In the genomic region with DNA sequence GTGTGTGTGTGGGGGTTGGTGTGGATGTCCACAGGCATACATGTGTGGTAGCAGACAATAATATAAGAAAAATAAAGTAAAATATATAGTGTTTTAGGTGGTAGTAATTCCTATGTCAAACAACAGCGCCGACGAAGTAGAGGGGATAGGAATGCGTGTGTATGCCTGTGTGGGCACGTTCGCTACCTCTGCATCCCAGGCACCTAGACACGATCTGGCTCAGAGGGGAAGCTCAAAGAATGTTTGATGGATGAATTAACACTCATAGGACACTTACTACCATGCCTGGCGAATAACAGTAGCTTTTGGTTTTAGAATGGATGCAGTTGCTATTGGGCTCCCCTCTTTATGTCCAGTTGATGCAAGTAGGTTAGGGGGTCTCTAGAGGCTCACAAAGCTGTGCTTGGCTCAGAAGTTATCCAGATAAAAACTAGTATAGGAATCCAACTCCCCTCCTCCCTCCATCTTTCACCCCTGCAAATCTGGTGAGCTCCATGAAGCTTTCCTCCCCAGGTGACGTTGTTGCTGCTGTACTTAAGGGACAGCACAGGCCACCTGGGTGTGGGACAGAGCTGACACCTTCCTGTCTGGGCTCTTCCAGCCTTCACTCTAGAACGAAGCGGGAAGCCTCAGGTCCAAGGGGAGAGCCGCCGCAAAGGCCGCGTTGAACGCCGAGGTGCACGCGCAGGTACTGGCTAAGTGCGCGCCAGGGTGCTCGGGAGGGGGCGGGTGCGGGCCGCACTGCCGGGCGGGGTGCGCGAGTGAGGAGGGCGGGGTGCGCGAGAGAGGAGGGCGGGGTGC, we compare ENCODE assay signal across 8 cellular contexts.
DNase-seq lines count a peak whose midpoint lies in the region; ATAC-seq and TF ChIP-seq lines count a peak whose summit lies in the region.

No MANE protein-coding gene starts in this region.

- no peak for TF ChIP-seq CTCF in KMS-11 (conservative IDR thresholded peaks at IDR 0.05; ENCODE audit: low read depth, low read length)

- ATAC-seq in HG02884 (IDR thresholded peaks at IDR 0.05; ENCODE audit: unreplicated experiment) (no peak), HG02642 (IDR thresholded peaks at IDR 0.05; ENCODE audit: poor library complexity, unreplicated experiment) (no peak)

- no peaks in the 10 kb centered on the region for H3K9me3 Mint-ChIP-seq in activated CD4-positive, alpha-beta memory T cell treated with anti-CD3 and anti-CD28 coated beads for 36 hours

- peak overlapping the region; percentile 75 for H3K4me3 Mint-ChIP-seq in activated CD4-positive, alpha-beta memory T cell treated with anti-CD3 and anti-CD28 coated beads for 36 hours

- no peaks in the 10 kb centered on the region for H3K79me2 ChIP-seq in KMS-11 (ENCODE audit: insufficient read depth, low read depth)

- no peaks in the 10 kb centered on the region for H3K36me3 Mint-ChIP-seq in activated CD4-positive, alpha-beta memory T cell treated with anti-CD3 and anti-CD28 coated beads for 36 hours

- peaks cover 8% of the 10 kb centered on the region for H3K4me1 Mint-ChIP-seq in activated CD4-positive, alpha-beta memory T cell treated with anti-CD3 and anti-CD28 coated beads for 36 hours (ENCODE audit: low read depth)

- peaks cover 9% of the 10 kb centered on the region for H3K27me3 Mint-ChIP-seq in activated CD4-positive, alpha-beta memory T cell treated with anti-CD3 and anti-CD28 coated beads for 36 hours

- H3K4me2 ChIP-seq in KMS-11 = peak overlapping the region; percentile 50

- H3K27ac ChIP-seq in KMS-11 = no peak overlapping the region
- H3K27ac ChIP-seq in duodenal mucosa (ENCODE audit: low read depth, low read length) = no peak overlapping the region

- H3K27ac Mint-ChIP-seq in activated CD4-positive, alpha-beta memory T cell treated with anti-CD3 and anti-CD28 coated beads for 36 hours = peak overlapping the region; percentile 51

- H3K9ac ChIP-seq in KMS-11 = no peak overlapping the region
- no peak overlapping the region for H3K9ac ChIP-seq in duodenal mucosa (ENCODE audit: low read depth in 1 of 2, low read length in 2 of 2)

- POLR2A ChIA-PET in activated CD4-positive, alpha-beta memory T cell treated with anti-CD3 and anti-CD28 coated beads for 36 hours (lab: Charles Lee) = no interaction called here

- H3K36me3 ChIP-seq in KMS-11 (ENCODE audit: insufficient read depth) = no peaks in the 10 kb centered on the region
- H3K36me3 ChIP-seq in duodenal mucosa (ENCODE audit: control insufficient read depth in 1 of 2, insufficient read depth in 2 of 2, low read length in 2 of 2) = no peaks in the 10 kb centered on the region

- H3K4me1 ChIP-seq in KMS-11 (ENCODE audit: low read depth, poor library complexity, severe bottlenecking) (peaks cover 9% of the 10 kb centered on the region), duodenal mucosa (ENCODE audit: control insufficient read depth in 1 of 2, insufficient read depth in 2 of 2, low read length in 2 of 2) (peaks cover 6 to 14% of the 10 kb centered on the region in 2 donors), mononuclear cell (ENCODE audit: insufficient read depth, low read length) (peaks cover 15% of the 10 kb centered on the region)

- H3K27me3 ChIP-seq in KMS-11 (ENCODE audit: insufficient read depth, low read depth) (no peaks in the 10 kb centered on the region), duodenal mucosa (ENCODE audit: control insufficient read depth in 1 of 2, insufficient read depth in 2 of 2, low read length in 2 of 2) (peaks cover 5 to 7% of the 10 kb centered on the region in 2 donors), mononuclear cell (ENCODE audit: insufficient read depth, low read length) (peaks cover 5% of the 10 kb centered on the region)

- peak; percentile 85 for DNase-seq in activated CD4-positive, alpha-beta memory T cell treated with anti-CD3 and anti-CD28 coated beads for 36 hours
- peak; percentile 36 to 59 for DNase-seq in stimulated activated CD8-positive, alpha-beta memory T cell treated with anti-CD3 and anti-CD28 coated beads, Interleukin-4, amount 100 ng/mL, for 1 hour (ENCODE audit: low read depth in 2 of 2, low spot score in 1 of 2)

- no peaks in the 10 kb centered on the region for H4K20me1 ChIP-seq in KMS-11 (ENCODE audit: insufficient read depth)

- H3K9me3 ChIP-seq in duodenal mucosa (ENCODE audit: control insufficient read depth in 1 of 2, low read length in 2 of 2) = no peaks in the 10 kb centered on the region
- no peaks in the 10 kb centered on the region for H3K9me3 ChIP-seq in mononuclear cell (ENCODE audit: low read depth, low read length)

- peak overlapping the region; percentile 89 for H2AFZ ChIP-seq in KMS-11 (ENCODE audit: low read depth)

- CTCF ChIA-PET in activated CD4-positive, alpha-beta memory T cell treated with anti-CD3 and anti-CD28 coated beads for 36 hours (lab: Charles Lee) = interaction anchor here (0.6 to 1.4 kb wide), 3 partner anchors 404 to 425 kb away, joined by 3 to 13 read pairs (median 7); no protein-coding TSS in a partner anchor

- intact Hi-C loops in activated CD4-positive, alpha-beta memory T cell treated with anti-CD3 and anti-CD28 coated beads for 36 hours (cut with micrococcal nuclease) = loop anchor here (2.0 to 5.0 kb wide), 2 partner anchors 193 to 246 kb away; a partner anchor contains a TSS

- peak overlapping the region; percentile 61; the same call in 1 of the 2 replicates for H3K4me3 ChIP-seq in GM08714 (ENCODE audit: low read length)
- H3K4me3 ChIP-seq in KMS-11 (IDR thresholded peaks at IDR 0.05; ENCODE audit: insufficient read depth, low read depth, low read length) = no peak overlapping the region
- H3K4me3 ChIP-seq in duodenal mucosa (ENCODE audit: low read depth in 1 of 2, low read length in 2 of 2) = peak overlapping the region; percentile 55 to 65
- peak overlapping the region; percentile 38 for H3K4me3 ChIP-seq in mononuclear cell (ENCODE audit: low read length)
